ENCODE assay signal across 1 cellular context in the genomic region with DNA sequence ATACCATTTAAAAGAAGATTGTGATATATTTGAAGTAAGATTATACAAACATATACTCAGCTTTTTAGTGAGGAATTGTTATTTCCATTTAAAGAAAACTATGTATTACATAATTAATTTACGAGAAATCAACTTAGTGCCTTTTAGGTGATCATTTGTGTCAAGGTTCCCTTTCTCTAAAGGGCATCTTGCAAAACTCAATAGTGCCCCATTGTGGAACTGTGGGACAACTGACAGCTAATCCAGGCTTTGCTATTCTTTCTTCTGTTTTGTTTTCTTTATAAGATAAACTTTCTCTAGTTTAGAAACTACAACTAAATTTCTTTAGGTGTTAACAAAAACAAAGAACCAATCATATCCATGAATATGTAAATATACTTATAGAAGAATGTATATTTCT.
TF ChIP-seq lines count a peak whose summit lies in the region.

No MANE protein-coding gene starts in this region.

TF ChIP-seq in H1, 55 proteins besides CTCF, POLR2A, EP300 and RAD21 (continued from another document):
- TF ChIP-seq PHF8 (conservative IDR thresholded peaks at IDR 0.05; ENCODE audit: low read depth, low read length) (no peak), CBX5 (IDR thresholded peaks at IDR 0.05; ENCODE audit: low read depth, low read length) (no peak), BCL11A (IDR thresholded peaks at IDR 0.05; ENCODE audit: low read depth in 2 of 2, low read length in 2 of 2) (no peak), EGR1 (IDR thresholded peaks at IDR 0.05; ENCODE audit: borderline replicate concordance, low read depth, low read length) (no peak), TBP (IDR thresholded peaks at IDR 0.05; ENCODE audit: low read depth, low read length) (no peak), RNF2 (IDR thresholded peaks at IDR 0.05; ENCODE audit: borderline replicate concordance, low read depth, low read length, missing control alignments, poor library complexity, severe bottlenecking) (no peak), KDM4A (IDR thresholded peaks at IDR 0.05; ENCODE audit: low read depth, low read length, severe bottlenecking) (no peak), CHD2 (IDR thresholded peaks at IDR 0.05; ENCODE audit: low read length) (no peak), CHD1 (IDR thresholded peaks at IDR 0.05; ENCODE audit: low read depth, low read length) (no peak), ZNF274 (IDR thresholded peaks at IDR 0.05; ENCODE audit: borderline replicate concordance, extremely low read depth, low read length) (no peak)
- TF ChIP-seq, protein P1, sequence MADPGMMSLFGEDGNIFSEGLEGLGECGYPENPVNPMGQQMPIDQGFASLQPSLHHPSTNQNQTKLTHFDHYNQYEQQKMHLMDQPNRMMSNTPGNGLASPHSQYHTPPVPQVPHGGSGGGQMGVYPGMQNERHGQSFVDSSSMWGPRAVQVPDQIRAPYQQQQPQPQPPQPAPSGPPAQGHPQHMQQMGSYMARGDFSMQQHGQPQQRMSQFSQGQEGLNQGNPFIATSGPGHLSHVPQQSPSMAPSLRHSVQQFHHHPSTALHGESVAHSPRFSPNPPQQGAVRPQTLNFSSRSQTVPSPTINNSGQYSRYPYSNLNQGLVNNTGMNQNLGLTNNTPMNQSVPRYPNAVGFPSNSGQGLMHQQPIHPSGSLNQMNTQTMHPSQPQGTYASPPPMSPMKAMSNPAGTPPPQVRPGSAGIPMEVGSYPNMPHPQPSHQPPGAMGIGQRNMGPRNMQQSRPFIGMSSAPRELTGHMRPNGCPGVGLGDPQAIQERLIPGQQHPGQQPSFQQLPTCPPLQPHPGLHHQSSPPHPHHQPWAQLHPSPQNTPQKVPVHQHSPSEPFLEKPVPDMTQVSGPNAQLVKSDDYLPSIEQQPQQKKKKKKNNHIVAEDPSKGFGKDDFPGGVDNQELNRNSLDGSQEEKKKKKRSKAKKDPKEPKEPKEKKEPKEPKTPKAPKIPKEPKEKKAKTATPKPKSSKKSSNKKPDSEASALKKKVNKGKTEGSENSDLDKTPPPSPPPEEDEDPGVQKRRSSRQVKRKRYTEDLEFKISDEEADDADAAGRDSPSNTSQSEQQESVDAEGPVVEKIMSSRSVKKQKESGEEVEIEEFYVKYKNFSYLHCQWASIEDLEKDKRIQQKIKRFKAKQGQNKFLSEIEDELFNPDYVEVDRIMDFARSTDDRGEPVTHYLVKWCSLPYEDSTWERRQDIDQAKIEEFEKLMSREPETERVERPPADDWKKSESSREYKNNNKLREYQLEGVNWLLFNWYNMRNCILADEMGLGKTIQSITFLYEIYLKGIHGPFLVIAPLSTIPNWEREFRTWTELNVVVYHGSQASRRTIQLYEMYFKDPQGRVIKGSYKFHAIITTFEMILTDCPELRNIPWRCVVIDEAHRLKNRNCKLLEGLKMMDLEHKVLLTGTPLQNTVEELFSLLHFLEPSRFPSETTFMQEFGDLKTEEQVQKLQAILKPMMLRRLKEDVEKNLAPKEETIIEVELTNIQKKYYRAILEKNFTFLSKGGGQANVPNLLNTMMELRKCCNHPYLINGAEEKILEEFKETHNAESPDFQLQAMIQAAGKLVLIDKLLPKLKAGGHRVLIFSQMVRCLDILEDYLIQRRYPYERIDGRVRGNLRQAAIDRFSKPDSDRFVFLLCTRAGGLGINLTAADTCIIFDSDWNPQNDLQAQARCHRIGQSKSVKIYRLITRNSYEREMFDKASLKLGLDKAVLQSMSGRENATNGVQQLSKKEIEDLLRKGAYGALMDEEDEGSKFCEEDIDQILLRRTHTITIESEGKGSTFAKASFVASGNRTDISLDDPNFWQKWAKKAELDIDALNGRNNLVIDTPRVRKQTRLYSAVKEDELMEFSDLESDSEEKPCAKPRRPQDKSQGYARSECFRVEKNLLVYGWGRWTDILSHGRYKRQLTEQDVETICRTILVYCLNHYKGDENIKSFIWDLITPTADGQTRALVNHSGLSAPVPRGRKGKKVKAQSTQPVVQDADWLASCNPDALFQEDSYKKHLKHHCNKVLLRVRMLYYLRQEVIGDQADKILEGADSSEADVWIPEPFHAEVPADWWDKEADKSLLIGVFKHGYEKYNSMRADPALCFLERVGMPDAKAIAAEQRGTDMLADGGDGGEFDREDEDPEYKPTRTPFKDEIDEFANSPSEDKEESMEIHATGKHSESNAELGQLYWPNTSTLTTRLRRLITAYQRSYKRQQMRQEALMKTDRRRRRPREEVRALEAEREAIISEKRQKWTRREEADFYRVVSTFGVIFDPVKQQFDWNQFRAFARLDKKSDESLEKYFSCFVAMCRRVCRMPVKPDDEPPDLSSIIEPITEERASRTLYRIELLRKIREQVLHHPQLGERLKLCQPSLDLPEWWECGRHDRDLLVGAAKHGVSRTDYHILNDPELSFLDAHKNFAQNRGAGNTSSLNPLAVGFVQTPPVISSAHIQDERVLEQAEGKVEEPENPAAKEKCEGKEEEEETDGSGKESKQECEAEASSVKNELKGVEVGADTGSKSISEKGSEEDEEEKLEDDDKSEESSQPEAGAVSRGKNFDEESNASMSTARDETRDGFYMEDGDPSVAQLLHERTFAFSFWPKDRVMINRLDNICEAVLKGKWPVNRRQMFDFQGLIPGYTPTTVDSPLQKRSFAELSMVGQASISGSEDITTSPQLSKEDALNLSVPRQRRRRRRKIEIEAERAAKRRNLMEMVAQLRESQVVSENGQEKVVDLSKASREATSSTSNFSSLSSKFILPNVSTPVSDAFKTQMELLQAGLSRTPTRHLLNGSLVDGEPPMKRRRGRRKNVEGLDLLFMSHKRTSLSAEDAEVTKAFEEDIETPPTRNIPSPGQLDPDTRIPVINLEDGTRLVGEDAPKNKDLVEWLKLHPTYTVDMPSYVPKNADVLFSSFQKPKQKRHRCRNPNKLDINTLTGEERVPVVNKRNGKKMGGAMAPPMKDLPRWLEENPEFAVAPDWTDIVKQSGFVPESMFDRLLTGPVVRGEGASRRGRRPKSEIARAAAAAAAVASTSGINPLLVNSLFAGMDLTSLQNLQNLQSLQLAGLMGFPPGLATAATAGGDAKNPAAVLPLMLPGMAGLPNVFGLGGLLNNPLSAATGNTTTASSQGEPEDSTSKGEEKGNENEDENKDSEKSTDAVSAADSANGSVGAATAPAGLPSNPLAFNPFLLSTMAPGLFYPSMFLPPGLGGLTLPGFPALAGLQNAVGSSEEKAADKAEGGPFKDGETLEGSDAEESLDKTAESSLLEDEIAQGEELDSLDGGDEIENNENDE (IDR thresholded peaks at IDR 0.05; ENCODE audit: insufficient replicate concordance, low read length) = no peak
